In genomic region chr3:132386259-132386658, GRCh38 we compare ENCODE assay signal across 19 cellular contexts. TPM values are rescaled to one million over a fixed set of nuclear protein-coding genes. Genes with fewer than 3 reads are reported as not detected.
A peak's percentile ranks its signal among the peaks of the same experiment; 100 is the strongest.
DNase-seq lines count a peak whose midpoint lies in the region; ATAC-seq, FAIRE-seq and TF ChIP-seq lines count a peak whose summit lies in the region.
"Had no signal": no experiment of that assay in that cellular context is flagged by ENCODE, and none has a peak within 500 bp of the region (broad histone marks: within the 10 kb centered on the region; RNA-seq: fewer than 3 reads in every experiment).

No MANE protein-coding gene starts in this region.

- H3K4me3 ChIP-seq in BLaER1, result no peak overlapping the region
- no peak overlapping the region for H3K4me3 ChIP-seq in BLaER1 treated with 17β-estradiol and CSF1 and Interleukin-3, amounts not matched to agents 10 nM and 100 nM
- no peak overlapping the region for H3K4me3 ChIP-seq in MM.1S (ENCODE audit: low read length)
- H3K4me3 ChIP-seq in astrocyte (ENCODE audit: insufficient read depth, low read depth, low read length), result no peak overlapping the region
- H3K4me3 ChIP-seq: GM23248 had no signal

- no peak overlapping the region for H3K4me3 Mint-ChIP-seq in astrocyte (ENCODE audit: unreplicated experiment)
- H3K4me3 Mint-ChIP-seq: CD14-positive monocyte; CD4-positive, alpha-beta T cell; CD8-positive, alpha-beta memory T cell had no signal

- H3K27ac ChIP-seq in BLaER1 (no peak overlapping the region), MM.1S (ENCODE audit: low read length) (no peak overlapping the region), astrocyte (ENCODE audit: low read depth, low read length) (no peak overlapping the region)
- H3K27ac ChIP-seq in BLaER1 treated with 17β-estradiol and CSF1 and Interleukin-3, amounts not matched to agents 10 nM and 100 nM, result no peak overlapping the region
- H3K27ac ChIP-seq: GM23248 had no signal

- H3K4me2 ChIP-seq in BLaER1, result peak overlapping the region; percentile 52
- peak overlapping the region; percentile 40 to 76 (median 65) for H3K4me2 ChIP-seq in BLaER1 treated with 17β-estradiol and CSF1 and Interleukin-3, amounts not matched to agents 10 nM and 100 nM
- peak overlapping the region; percentile 43; the same call in 1 of the 2 replicates for H3K4me2 ChIP-seq in MM.1S (ENCODE audit: low read depth, low read length)
- H3K4me2 ChIP-seq in astrocyte (ENCODE audit: low read length), result no peak overlapping the region

- H3K79me2 ChIP-seq in MM.1S (ENCODE audit: low read length) (no peaks in the 10 kb centered on the region), astrocyte (ENCODE audit: insufficient read depth, low read length) (no peaks in the 10 kb centered on the region)

- H3K9ac ChIP-seq in BLaER1 (no peak overlapping the region), MM.1S (ENCODE audit: low read length) (no peak overlapping the region), astrocyte (ENCODE audit: low read length) (no peak overlapping the region)
- no peak overlapping the region for H3K9ac ChIP-seq in BLaER1 treated with 17β-estradiol and CSF1 and Interleukin-3, amounts not matched to agents 10 nM and 100 nM
- H3K9ac ChIP-seq: GM23248 had no signal

- H3K27me3 ChIP-seq in BLaER1 (no peaks in the 10 kb centered on the region), MM.1S (replicated peaks; ENCODE audit: insufficient read depth, low read length) (no peaks in the 10 kb centered on the region), astrocyte (ENCODE audit: insufficient read depth, low read length) (peaks cover 5% of the 10 kb centered on the region)
- no peaks in the 10 kb centered on the region for H3K27me3 ChIP-seq in BLaER1 treated with 17β-estradiol and CSF1 and Interleukin-3, amounts not matched to agents 10 nM and 100 nM

- no peaks in the 10 kb centered on the region for H3K36me3 Mint-ChIP-seq in astrocyte (ENCODE audit: low read depth, unreplicated experiment)
- H3K36me3 Mint-ChIP-seq: CD8-positive, alpha-beta memory T cell had no signal

- no peak for FAIRE-seq in astrocyte (lab: Jason Lieb, UNC)
- FAIRE-seq: D721Med, GM12891, GM18507, H1 had no signal

- H3K36me3 ChIP-seq in BLaER1 (0 out of 2 replicates have a peak, but pooled peaks cover 6% of the 10 kb centered on the region), MM.1S (replicated peaks; ENCODE audit: insufficient read depth, low read length) (no peaks in the 10 kb centered on the region), astrocyte (ENCODE audit: insufficient read depth, low read length) (no peaks in the 10 kb centered on the region)
- H3K36me3 ChIP-seq in BLaER1 treated with 17β-estradiol and CSF1 and Interleukin-3, amounts not matched to agents 10 nM and 100 nM, result peaks cover 0 to 15% (median 0%) of the 10 kb centered on the region in 11 experiments; a peak in 2 of 22 replicates

- no peak overlapping the region for H3K27ac Mint-ChIP-seq in astrocyte (ENCODE audit: unreplicated experiment)
- H3K27ac Mint-ChIP-seq: CD4-positive, alpha-beta T cell; CD8-positive, alpha-beta memory T cell had no signal

- peaks cover 3% of the 10 kb centered on the region for H3K4me1 Mint-ChIP-seq in astrocyte (ENCODE audit: low read depth, unreplicated experiment)
- H3K4me1 Mint-ChIP-seq: CD8-positive, alpha-beta memory T cell had no signal

- H4K20me1 ChIP-seq in BLaER1 (no peaks in the 10 kb centered on the region), MM.1S (ENCODE audit: insufficient read depth, low read length) (no peaks in the 10 kb centered on the region), astrocyte (ENCODE audit: insufficient read depth, low read length) (no peaks in the 10 kb centered on the region)
- H4K20me1 ChIP-seq in BLaER1 treated with 17β-estradiol and CSF1 and Interleukin-3, amounts not matched to agents 10 nM and 100 nM, result no peaks in the 10 kb centered on the region

- peaks cover 20% of the 10 kb centered on the region for H3K4me1 ChIP-seq in BLaER1
- peaks cover 14 to 19% (median 16%) of the 10 kb centered on the region in 10 experiments for H3K4me1 ChIP-seq in BLaER1 treated with 17β-estradiol and CSF1 and Interleukin-3, amounts not matched to agents 10 nM and 100 nM
- peaks cover 26% of the 10 kb centered on the region for H3K4me1 ChIP-seq in MM.1S (ENCODE audit: low read length)
- H3K4me1 ChIP-seq in astrocyte (ENCODE audit: insufficient read depth, low read length), result no peaks in the 10 kb centered on the region

- ATAC-seq in HG03460 (IDR thresholded peaks at IDR 0.05; ENCODE audit: unreplicated experiment), result no peak

- H3K9me3 Mint-ChIP-seq in astrocyte (ENCODE audit: unreplicated experiment), result peaks cover 3% of the 10 kb centered on the region
- H3K9me3 Mint-ChIP-seq: CD4-positive, alpha-beta T cell had no signal

- no peaks in the 10 kb centered on the region for H3K27me3 Mint-ChIP-seq in astrocyte (ENCODE audit: low read depth, unreplicated experiment)

- H3K9me2 ChIP-seq in MM.1S (replicated peaks; ENCODE audit: insufficient read depth, low read length), result no peaks in the 10 kb centered on the region

- H3K9me3 ChIP-seq in BLaER1, result peaks cover 20% of the 10 kb centered on the region
- H3K9me3 ChIP-seq in BLaER1 treated with 17β-estradiol and CSF1 and Interleukin-3, amounts not matched to agents 10 nM and 100 nM (replicated peaks in 1 of 11), result peaks cover 20 to 30% (median 25%) of the 10 kb centered on the region in 11 experiments
- no peaks in the 10 kb centered on the region for H3K9me3 ChIP-seq in MM.1S (replicated peaks; ENCODE audit: insufficient read depth, low read length)
- no peaks in the 10 kb centered on the region for H3K9me3 ChIP-seq in astrocyte (ENCODE audit: insufficient read depth, low read depth, low read length)

- TF ChIP-seq CTCF in MM.1S (IDR thresholded peaks at IDR 0.05; ENCODE audit: low read length), result no peak
- no peak for TF ChIP-seq CTCF in astrocyte (IDR thresholded peaks at IDR 0.05; ENCODE audit: insufficient read depth, low read depth, low read length)

- H3F3A ChIP-seq in MM.1S (ENCODE audit: insufficient read depth, low read length), result no peaks in the 10 kb centered on the region

- DNase-seq in MM.1S, result no peak
- DNase-seq in astrocyte (ENCODE audit: low read depth), result peak; percentile 34
- DNase-seq in DMS53 treated with DMSO at 0.1 percent for 48 hours (lab: John Stamatoyannopoulos, UW; ENCODE audit: unreplicated experiment), result no peak
- DNase-seq: CD4-positive, alpha-beta T cell; CD8-positive, alpha-beta memory T cell; DMS 273 treated with DMSO at 0.1 percent for 48 hours; DMS79 treated with DMSO at 0.1 percent for 48 hours; GF-D8; GM23248; H7; HCEC 1CT had no signal

- no peak overlapping the region for H2AFZ ChIP-seq in MM.1S (ENCODE audit: low read length)
- H2AFZ ChIP-seq in astrocyte (ENCODE audit: low read depth, low read length), result no peak overlapping the region
- H2AFZ ChIP-seq: GM23248 had no signal

RNA-seq across cellular contexts. Expression of gene DNAJC13, which starts 31.0 kb away (rescaled TPM):
- 38.5 and 41.0 TPM in 2 replicates for total RNA-seq in astrocyte
